8 cellular contexts compared by ENCODE assay signal in the genomic region with DNA sequence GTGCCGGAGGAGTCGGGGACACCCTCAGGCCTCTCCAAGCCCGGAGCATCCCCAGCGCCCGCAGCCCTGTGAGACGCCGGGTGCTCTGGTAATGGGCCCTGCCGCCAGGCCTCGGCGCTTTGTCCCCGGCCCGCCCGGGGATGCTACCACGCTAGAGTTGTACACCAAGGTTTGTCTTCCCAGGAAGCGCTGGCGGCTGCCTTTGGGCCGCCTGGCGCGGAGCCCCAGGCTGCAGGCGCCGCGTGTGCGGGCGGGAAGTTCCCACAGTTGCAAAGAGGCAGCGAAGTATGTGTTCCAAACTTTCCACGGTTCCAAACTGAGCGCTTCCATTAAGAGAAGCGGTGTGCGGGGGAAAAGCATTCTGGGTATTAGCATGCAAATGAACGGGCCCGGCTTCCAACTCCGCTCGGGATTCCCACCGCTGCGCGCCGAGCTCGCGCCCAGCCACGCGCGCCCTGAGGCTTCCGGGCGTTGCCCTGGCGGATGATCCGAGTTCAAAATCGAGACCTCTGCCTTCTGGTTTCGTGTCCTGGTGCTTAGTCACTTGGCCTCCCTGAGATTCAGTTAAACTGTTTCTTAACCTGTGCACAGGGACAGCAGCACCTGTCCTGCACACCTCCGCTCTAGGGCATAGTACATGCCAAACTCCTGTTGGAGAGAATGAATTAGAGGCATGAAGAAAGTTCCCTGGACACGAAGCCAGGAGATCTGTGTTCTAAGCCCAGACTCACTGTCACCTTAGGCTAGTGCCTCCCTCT. TPM values are rescaled to one million over a fixed set of nuclear protein-coding genes. Genes with fewer than 3 reads are reported as not detected.
DNase-seq lines count a peak whose midpoint lies in the region; ATAC-seq and TF ChIP-seq lines count a peak whose summit lies in the region.

No MANE protein-coding gene starts in this region.

- POLR2A ChIA-PET in AG04450 (lab: Yijun Ruan, JAX): interaction anchor here (1.1 to 2.2 kb wide), 5 partner anchors 9 to 55 kb away, joined by 3 to 13 read pairs (median 4); a partner anchor contains a TSS

- H3K27ac ChIP-seq in AG04450 (ENCODE audit: low read depth, low read length): peak overlapping the region; percentile 68

- CTCF ChIA-PET in AG04450 (lab: Charles Lee): no interaction called here

- ATAC-seq in GM19395 (IDR thresholded peaks at IDR 0.05; ENCODE audit: unreplicated experiment): peak; percentile 17
- ATAC-seq in GM21423 (IDR thresholded peaks at IDR 0.05; ENCODE audit: unreplicated experiment): no peak

- peak overlapping the region; percentile 64 for H3K4me3 ChIP-seq in AG04450 (ENCODE audit: low read depth, low read length)

- H3K27me3 ChIP-seq in AG04450 (ENCODE audit: control insufficient read depth, insufficient read depth, low read length): no peaks in the 10 kb centered on the region

- TF ChIP-seq CTCF in AG04450 (IDR thresholded peaks at IDR 0.05; ENCODE audit: low read depth, low read length): no peak

- DNase-seq in AG04450 (ENCODE audit: low read depth, low spot score) (peak; percentile 15), NCI-H446 (lab: John Stamatoyannopoulos, UW) (peak; percentile 25 to 74), dedifferentiated amniotic fluid mesenchymal stem cell (ENCODE audit: extremely low spot score) (peak; percentile 42), left kidney (ENCODE audit: low read depth, low spot score) (peak; percentile 94)
- peak; percentile 80 for DNase-seq in activated CD4-positive, alpha-beta T cell treated with anti-CD3 and anti-CD28 coated beads for 48 hours
- DNase-seq in stimulated activated CD4-positive, alpha-beta T cell treated with anti-CD3 and anti-CD28 coated beads, Interleukin-1b, Interleukin-23, amount 100 ng/mL, for 48 hours: peak; percentile 75

- no peaks in the 10 kb centered on the region; the same call in 1 of the 2 replicates for H3K9me3 ChIP-seq in AG04450 (ENCODE audit: control insufficient read depth, insufficient read depth, low read length)

RNA-seq across cellular contexts. Expression of a gene that starts 1.3 kb away (rescaled TPM):
- 9.9 and 13.3 TPM in 2 replicates for polyA plus RNA-seq in AG04450 (2011; rRNA removed)
- 24.5 and 26.7 TPM in 2 replicates for polyA minus RNA-seq in AG04450 (2011; rRNA and poly(A)+ RNA removed)

RNA-seq across cellular contexts. Expression of a gene that starts 52.0 kb away (rescaled TPM):
- polyA plus RNA-seq in AG04450 (2011; rRNA removed): 90.8 and 108 TPM in 2 replicates
- 65.1 and 76.9 TPM in 2 replicates for polyA minus RNA-seq in AG04450 (2011; rRNA and poly(A)+ RNA removed)

RNA-seq across cellular contexts. Expression of a gene that starts 55.1 kb away (rescaled TPM):
- 23.3 and 23.8 TPM in 2 replicates for polyA plus RNA-seq in AG04450 (2011; rRNA removed)
- polyA minus RNA-seq in AG04450 (2011; rRNA and poly(A)+ RNA removed): 15.6 and 22.2 TPM in 2 replicates

Comparison
In these comparisons a context has a peak if more than half of its experiments do, and no peak if none do; other contexts are left out.
1. DNase-seq: peak in every context shown above with its lines; median percentile 94 in left kidney; 80 in activated CD4-positive, alpha-beta T cell treated with anti-CD3 and anti-CD28 coated beads for 48 hours; 75 in stimulated activated CD4-positive, alpha-beta T cell treated with anti-CD3 and anti-CD28 coated beads, Interleukin-1b, Interleukin-23, amount 100 ng/mL, for 48 hours; 50 in NCI-H446; 42 in dedifferentiated amniotic fluid mesenchymal stem cell; 15 in AG04450.